Comparison of ENCODE assay signal across 19 cellular contexts in genomic region chr2:133721155-133721554, GRCh38.
DNase-seq lines count a peak whose midpoint lies in the region; ATAC-seq and TF ChIP-seq lines count a peak whose summit lies in the region.
"Had no signal": no experiment of that assay in that cellular context is flagged by ENCODE, and none has a peak within 500 bp of the region (broad histone marks: within the 10 kb centered on the region; RNA-seq: fewer than 3 reads in every experiment).

No MANE protein-coding gene starts in this region.

- H3K27ac Mint-ChIP-seq in WTC11 = no peak overlapping the region
- H3K27ac Mint-ChIP-seq: CD14-positive monocyte; CD4-positive, alpha-beta memory T cell; GM23338; HFFc6 had no signal

- DNase-seq in EH (ENCODE audit: low read depth) (peak; percentile 27), astrocyte of the spinal cord (ENCODE audit: low read depth, low spot score) (peak; percentile 9), fibroblast of peridontal ligament (ENCODE audit: extremely low read depth) (peak; percentile 20), left kidney (ENCODE audit: low read depth, low spot score) (peak; percentile 35), WTC11 (ENCODE audit: low spot score) (no peak)
- DNase-seq in stimulated activated naive CD8-positive, alpha-beta T cell treated with anti-CD3 and anti-CD28 coated beads, Interleukin-15, Interleukin-2, amounts not matched to agents 100 U/mL and 50 U/mL, for 24 hours = no peak
- DNase-seq in effector CD8-positive, alpha-beta T cell (lab: John Stamatoyannopoulos, UW) = no peak
- DNase-seq: 8988T; CD4-positive, alpha-beta memory T cell; DMS153; DMS79; GF-D8; H7; HFFc6 had no signal

- peaks cover 23% of the 10 kb centered on the region for H3K9me3 Mint-ChIP-seq in WTC11
- H3K9me3 Mint-ChIP-seq: HFFc6 had no signal

- H3K4me3 ChIP-seq in astrocyte of the spinal cord (ENCODE audit: low read depth, low read length) = no peak overlapping the region
- H3K4me3 ChIP-seq: BLaER1, GM23338 had no signal

- 0 out of 2 replicates have a peak, but pooled peaks cover 3% of the 10 kb centered on the region for H3K36me3 Mint-ChIP-seq in WTC11
- H3K36me3 Mint-ChIP-seq: CD14-positive monocyte; CD4-positive, alpha-beta memory T cell had no signal

- no peak for ATAC-seq in stimulated activated naive CD8-positive, alpha-beta T cell treated with anti-CD3 and anti-CD28 coated beads, Interleukin-15, Interleukin-2, amounts not matched to agents 100 U/mL and 50 U/mL, for 24 hours
- ATAC-seq in WTC11 (no peak), HG03439 (IDR thresholded peaks at IDR 0.05; ENCODE audit: unreplicated experiment) (no peak)
- ATAC-seq: GM23338, HCT116 had no signal

- no peaks in the 10 kb centered on the region for H3K4me1 Mint-ChIP-seq in WTC11
- H3K4me1 Mint-ChIP-seq: CD14-positive monocyte; CD4-positive, alpha-beta memory T cell; GM23338 had no signal

- TF ChIP-seq CTCF in astrocyte of the spinal cord (IDR thresholded peaks at IDR 0.05; ENCODE audit: low read depth, low read length) (no peak), WTC11 (IDR thresholded peaks at IDR 0.05) (no peak)

- peaks cover 2% of the 10 kb centered on the region; the same call in 1 of the 2 replicates for H3K27me3 Mint-ChIP-seq in WTC11 (ENCODE audit: low read depth)
- H3K27me3 Mint-ChIP-seq: CD4-positive, alpha-beta memory T cell had no signal

- in situ Hi-C loops in astrocyte of the spinal cord (cut with HindIII; ENCODE audit: low sequenced_read_pairs) = no loop called here

- H3K4me3 Mint-ChIP-seq in WTC11 = no peak overlapping the region
- H3K4me3 Mint-ChIP-seq: CD14-positive monocyte; CD4-positive, alpha-beta memory T cell; GM23338; HFFc6 had no signal

- POLR2A ChIA-PET in WTC11 (lab: Charles Lee) = no interaction called here

- CTCF ChIA-PET in WTC11 (lab: Charles Lee) = no interaction called here

TF ChIP-seq in WTC11, 78 proteins besides CTCF, POLR2A, EP300 and RAD21:
- TF ChIP-seq MLX (CRISPR knock-in tag; IDR thresholded peaks at IDR 0.05) (no peak), ATF6 (CRISPR knock-in tag; IDR thresholded peaks at IDR 0.05) (no peak), ZNF263 (CRISPR knock-in tag; IDR thresholded peaks at IDR 0.05; ENCODE audit: low read depth) (no peak), SMAD4 (CRISPR knock-in tag; IDR thresholded peaks at IDR 0.05) (no peak), ATF2 (CRISPR knock-in tag; IDR thresholded peaks at IDR 0.05; ENCODE audit: borderline replicate concordance, low read depth) (no peak), GTF2I (CRISPR knock-in tag; conservative IDR thresholded peaks at IDR 0.05) (no peak), TCF7 (CRISPR knock-in tag; IDR thresholded peaks at IDR 0.05; ENCODE audit: low read depth) (no peak), ZNF425 (CRISPR knock-in tag; conservative IDR thresholded peaks at IDR 0.05) (no peak), MXD4 (CRISPR knock-in tag; IDR thresholded peaks at IDR 0.05; ENCODE audit: borderline replicate concordance) (no peak), RORB (CRISPR knock-in tag; IDR thresholded peaks at IDR 0.05) (no peak)

Comparison
In these comparisons a context has a peak if more than half of its experiments do, and no peak if none do; other contexts are left out.
1. DNase-seq: peak in EH (single experiment), astrocyte of the spinal cord (single experiment), fibroblast of peridontal ligament (single experiment) and left kidney (single experiment); none in stimulated activated naive CD8-positive, alpha-beta T cell treated with anti-CD3 and anti-CD28 coated beads, Interleukin-15, Interleukin-2, amounts not matched to agents 100 U/mL and 50 U/mL, for 24 hours (single experiment), effector CD8-positive, alpha-beta T cell (single experiment) and WTC11 (single experiment).